Comparison of ENCODE assay signal across 8 cellular contexts in the genomic region with DNA sequence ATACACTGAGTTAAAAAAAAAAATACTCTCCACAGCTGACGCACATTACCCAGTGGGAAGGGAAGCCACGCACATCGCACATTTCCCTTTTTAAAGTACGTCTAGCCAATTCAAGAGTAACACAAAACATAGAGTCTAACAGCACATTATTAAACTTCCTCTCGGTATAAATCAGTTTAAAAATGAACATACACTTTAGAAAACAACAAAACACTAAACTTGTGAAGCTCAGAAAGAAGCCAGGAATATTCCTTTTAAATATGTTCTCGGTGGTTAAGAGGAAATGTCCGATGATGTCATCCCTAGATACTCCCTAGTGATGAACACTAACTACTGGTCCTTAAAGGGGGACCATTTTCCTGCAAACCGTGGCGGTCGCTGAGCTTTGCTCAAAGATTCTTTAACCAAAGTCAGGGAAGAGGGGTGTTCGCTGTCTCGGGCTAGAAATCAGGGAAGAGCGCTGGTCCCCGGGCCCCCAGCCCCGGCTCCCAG. TPM values are rescaled to one million over a fixed set of nuclear protein-coding genes. Genes with fewer than 3 reads are reported as not detected.
A peak's percentile ranks its signal among the peaks of the same experiment; 100 is the strongest.
DNase-seq lines count a peak whose midpoint lies in the region; ATAC-seq and TF ChIP-seq lines count a peak whose summit lies in the region.

No MANE protein-coding gene starts in this region.

- H3K9me3 Mint-ChIP-seq in dendritic cell treated with granulocyte-macrophage colony-stimulating factor and Interleukin-4, amounts not matched to agents 40 ng/mL and 50 ng/mL, for 4 days = peaks cover 4% of the 10 kb centered on the region

- peaks cover 15% of the 10 kb centered on the region for H3K4me1 ChIP-seq in suprapubic skin

- H3K4me3 Mint-ChIP-seq in dendritic cell treated with granulocyte-macrophage colony-stimulating factor and Interleukin-4, amounts not matched to agents 40 ng/mL and 50 ng/mL, for 4 days = peak overlapping the region; percentile 56

- H3K36me3 ChIP-seq in suprapubic skin = no peaks in the 10 kb centered on the region

- TF ChIP-seq EP300 in suprapubic skin (IDR thresholded peaks at IDR 0.05) = no peak

- H3K27ac ChIP-seq in suprapubic skin = no peak overlapping the region

- H3K27me3 Mint-ChIP-seq in dendritic cell treated with granulocyte-macrophage colony-stimulating factor and Interleukin-4, amounts not matched to agents 40 ng/mL and 50 ng/mL, for 4 days = peaks cover 21% of the 10 kb centered on the region

- H3K4me3 ChIP-seq in lower leg skin (ENCODE audit: low read depth, poor library complexity, severe bottlenecking) (peak overlapping the region; percentile 18), suprapubic skin (peak overlapping the region; percentile 58)

- ATAC-seq in GM21381 (IDR thresholded peaks at IDR 0.05; ENCODE audit: unreplicated experiment) (peak; percentile 50), HG03571 (IDR thresholded peaks at IDR 0.05; ENCODE audit: unreplicated experiment) (peak; percentile 63), left lobe of liver (no peak)

- no peak overlapping the region for H3K27ac Mint-ChIP-seq in dendritic cell treated with granulocyte-macrophage colony-stimulating factor and Interleukin-4, amounts not matched to agents 40 ng/mL and 50 ng/mL, for 4 days

- intact Hi-C loops in dendritic cell treated with granulocyte-macrophage colony-stimulating factor and Interleukin-4, amounts not matched to agents 40 ng/mL and 50 ng/mL, for 4 days (cut with micrococcal nuclease) = no loop called here
- intact Hi-C loops in lower leg skin (cut with DNase I; ENCODE audit: low total_unique reads) = no loop called here

- no peaks in the 10 kb centered on the region for H3K9me3 ChIP-seq in suprapubic skin

- no peak for TF ChIP-seq POLR2A in lower leg skin (IDR thresholded peaks at IDR 0.05)
- no peak for TF ChIP-seq POLR2A in suprapubic skin (IDR thresholded peaks at IDR 0.05)

- peak; percentile 76 for DNase-seq in G401 (ENCODE audit: low spot score)
- peak; percentile 53 for DNase-seq in RPMI7951 (ENCODE audit: low read depth)
- DNase-seq in lower leg skin (ENCODE audit: low spot score in 2 of 2) = no peak
- DNase-seq in suprapubic skin (ENCODE audit: low spot score in 2 of 2) = no peak
- no peak for DNase-seq in left lobe of liver (ENCODE audit: low spot score)

- in situ Hi-C loops in G401 (cut with HindIII; ENCODE audit: low sequenced_read_pairs) = no loop called here

- H3K4me1 Mint-ChIP-seq in dendritic cell treated with granulocyte-macrophage colony-stimulating factor and Interleukin-4, amounts not matched to agents 40 ng/mL and 50 ng/mL, for 4 days (ENCODE audit: low read depth) = no peaks in the 10 kb centered on the region

- 5% methylated on average over 12 to 15 of the region's 15 CpGs for WGBS in lower leg skin, 2 donors
- WGBS in suprapubic skin = 4% methylated on average over 12 of the region's 15 CpGs

- no peaks in the 10 kb centered on the region for H3K36me3 Mint-ChIP-seq in dendritic cell treated with granulocyte-macrophage colony-stimulating factor and Interleukin-4, amounts not matched to agents 40 ng/mL and 50 ng/mL, for 4 days (ENCODE audit: low read depth)

- peaks cover 21% of the 10 kb centered on the region for H3K27me3 ChIP-seq in suprapubic skin

- no peak for TF ChIP-seq CTCF in lower leg skin (IDR thresholded peaks at IDR 0.05)
- no peak for TF ChIP-seq CTCF in suprapubic skin (IDR thresholded peaks at IDR 0.05)

RNA-seq across cellular contexts. Expression of a gene that starts 0.7 kb away (rescaled TPM):
- 11.3 and 13.3 TPM in 2 replicates for total RNA-seq in G401 (2014; rRNA removed; shearing (Covaris generic))
- 8.8 and 11.8 TPM in 2 replicates for total RNA-seq in RPMI7951 (2014; rRNA removed; shearing (Covaris generic))
- total RNA-seq in lower leg skin (1 to 10 TPM; 2.0 to 4.3 (median 2.5) TPM), suprapubic skin (10 to 100 TPM in 1 of 4 donors, 1 to 10 TPM in 3; 3.4 to 16.3 (median 5.9) TPM), left lobe of liver (0.20 TPM)

RNA-seq across cellular contexts. Expression of a gene that starts 14.0 kb away (rescaled TPM):
- not detected in 2 replicates for total RNA-seq in G401 (2014; rRNA removed; shearing (Covaris generic))
- not detected in 2 replicates for total RNA-seq in RPMI7951 (2014; rRNA removed; shearing (Covaris generic))
- total RNA-seq in lower leg skin (not detected), suprapubic skin (not detected), left lobe of liver (not detected)

RNA-seq across cellular contexts. Expression of a gene that starts 28.7 kb away (rescaled TPM):
- not detected in 2 replicates for total RNA-seq in G401 (2014; rRNA removed; shearing (Covaris generic))
- 0.10 TPM in 1 of 2 replicates, not detected in the other for total RNA-seq in RPMI7951 (2014; rRNA removed; shearing (Covaris generic))
- not detected for total RNA-seq in lower leg skin
- not detected for total RNA-seq in suprapubic skin
- total RNA-seq in left lobe of liver = not detected

RNA-seq across cellular contexts. Expression of a gene that starts 56.6 kb away (rescaled TPM):
- not detected in 2 replicates for total RNA-seq in G401 (2014; rRNA removed; shearing (Covaris generic))
- 0.29 TPM in 1 of 2 replicates, not detected in the other for total RNA-seq in RPMI7951 (2014; rRNA removed; shearing (Covaris generic))
- 1 to 10 TPM; 3.4 to 6.1 (median 4.2) TPM for total RNA-seq in lower leg skin
- total RNA-seq in suprapubic skin = 10 to 100 TPM in 1 of 4 donors, 1 to 10 TPM in 3; 3.9 to 13.0 (median 6.9) TPM
- not detected for total RNA-seq in left lobe of liver

Comparison
In these comparisons a context has a peak if more than half of its experiments do, and no peak if none do; other contexts are left out.
1. DNase-seq: peak in G401 (single experiment) and RPMI7951 (single experiment); none in lower leg skin (0 of 2), suprapubic skin (0 of 2) and left lobe of liver (single experiment).